In the genomic region with DNA sequence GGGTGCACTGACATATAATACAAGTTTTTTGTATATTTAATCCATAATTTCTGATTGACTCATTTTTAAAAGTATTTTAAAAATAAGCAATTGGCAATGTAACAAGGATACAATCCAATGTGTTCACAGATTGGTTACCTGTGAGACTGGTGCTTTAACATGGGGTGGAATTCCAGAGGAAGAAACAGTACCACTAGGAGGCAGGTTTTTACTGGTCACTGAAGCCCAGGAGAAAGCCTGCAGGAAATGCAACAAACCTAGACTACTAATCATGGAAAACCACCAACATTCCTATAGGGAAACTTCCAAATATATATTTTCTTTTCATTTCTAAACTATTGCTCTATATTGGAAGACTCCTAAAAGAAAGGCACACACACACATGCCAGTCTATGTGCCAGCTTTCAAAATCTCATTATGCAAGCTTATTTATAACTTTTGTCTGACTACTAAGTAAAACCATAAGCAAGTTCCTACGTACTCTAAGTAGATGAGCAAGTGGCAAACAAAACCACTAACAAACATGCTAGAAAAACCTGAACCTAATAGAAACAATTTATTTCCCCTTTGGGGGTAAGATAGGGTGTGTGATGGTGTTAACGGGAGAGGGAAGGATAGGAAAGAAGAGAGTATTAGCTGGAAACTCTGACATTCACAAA, we compare ENCODE assay signal across 2 cellular contexts.
TF ChIP-seq lines count a peak whose summit lies in the region.

No MANE protein-coding gene starts in this region.

TF ChIP-seq in HEK293T, 16 proteins besides CTCF, POLR2A, EP300 and RAD21:
- TF ChIP-seq HDGF (IDR thresholded peaks at IDR 0.05; ENCODE audit: borderline replicate concordance) (no peak), TARDBP (IDR thresholded peaks at IDR 0.05) (no peak), FOXM1 (IDR thresholded peaks at IDR 0.05; ENCODE audit: borderline replicate concordance) (no peak), FOXA1 (IDR thresholded peaks at IDR 0.05) (no peak), FOXK2 (IDR thresholded peaks at IDR 0.05) (no peak), LEF1 (IDR thresholded peaks at IDR 0.05; ENCODE audit: borderline replicate concordance) (no peak), L3MBTL2 (conservative IDR thresholded peaks at IDR 0.05) (no peak), NFRKB (IDR thresholded peaks at IDR 0.05) (no peak), BHLHE40 (IDR thresholded peaks at IDR 0.05; ENCODE audit: borderline replicate concordance) (no peak), SUZ12 (IDR thresholded peaks at IDR 0.05) (no peak), SP1 (IDR thresholded peaks at IDR 0.05) (no peak)
- TF ChIP-seq, protein P1, sequence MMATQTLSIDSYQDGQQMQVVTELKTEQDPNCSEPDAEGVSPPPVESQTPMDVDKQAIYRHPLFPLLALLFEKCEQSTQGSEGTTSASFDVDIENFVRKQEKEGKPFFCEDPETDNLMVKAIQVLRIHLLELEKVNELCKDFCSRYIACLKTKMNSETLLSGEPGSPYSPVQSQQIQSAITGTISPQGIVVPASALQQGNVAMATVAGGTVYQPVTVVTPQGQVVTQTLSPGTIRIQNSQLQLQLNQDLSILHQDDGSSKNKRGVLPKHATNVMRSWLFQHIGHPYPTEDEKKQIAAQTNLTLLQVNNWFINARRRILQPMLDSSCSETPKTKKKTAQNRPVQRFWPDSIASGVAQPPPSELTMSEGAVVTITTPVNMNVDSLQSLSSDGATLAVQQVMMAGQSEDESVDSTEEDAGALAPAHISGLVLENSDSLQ (IDR thresholded peaks at IDR 0.05) = no peak

TF ChIP-seq in K562, 482 proteins besides CTCF, POLR2A, EP300 and RAD21:
- TF ChIP-seq FIP1L1 (IDR thresholded peaks at IDR 0.05; ENCODE audit: low read depth, low read length, poor library complexity, severe bottlenecking) (no peak), SMC3 (conservative IDR thresholded peaks at IDR 0.05; ENCODE audit: insufficient read depth, low read depth, low read length) (peak; percentile 19; the same call in 1 of the 2 replicates)
